Comparison of ENCODE assay signal across 12 cellular contexts in the genomic region with DNA sequence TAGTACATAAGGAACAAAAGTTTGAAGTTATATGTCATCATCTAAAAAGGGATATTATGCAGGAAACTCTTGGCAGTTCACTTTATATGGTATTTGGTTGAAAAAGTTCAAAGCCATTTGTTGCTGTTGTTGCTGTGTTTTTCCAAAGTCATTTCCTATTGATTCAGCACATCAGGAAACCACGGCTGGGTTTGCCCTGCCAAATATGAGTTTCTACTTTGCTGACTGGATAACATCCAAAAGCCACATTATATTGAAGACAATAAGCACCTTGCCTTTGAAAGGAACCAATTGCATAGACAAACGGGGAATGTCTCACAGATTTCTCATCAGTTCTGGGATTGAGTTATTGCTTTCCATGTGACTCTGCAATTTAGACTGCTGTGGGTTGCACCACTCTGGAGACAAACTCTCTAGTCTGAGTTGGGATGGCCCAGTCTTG.
DNase-seq lines count a peak whose midpoint lies in the region; ATAC-seq and TF ChIP-seq lines count a peak whose summit lies in the region.
"Had no signal": no experiment of that assay in that cellular context is flagged by ENCODE, and none has a peak within 500 bp of the region (broad histone marks: within the 10 kb centered on the region; RNA-seq: fewer than 3 reads in every experiment).

No MANE protein-coding gene starts in this region.

- peaks cover 7% of the 10 kb centered on the region for H3K27me3 Mint-ChIP-seq in activated CD8-positive, alpha-beta memory T cell treated with anti-CD3 and anti-CD28 coated beads, Interleukin-2, amount 10 ng/mL, durations not matched to agents 7 days and 5 days

- no peak for ATAC-seq in activated CD8-positive, alpha-beta memory T cell treated with anti-CD3 and anti-CD28 coated beads, Interleukin-2, amount 10 ng/mL, durations not matched to agents 7 days and 5 days
- ATAC-seq: naive thymus-derived CD8-positive, alpha-beta T cell; T-helper 17 cell had no signal

- TF ChIP-seq CTCF in GM13977 (IDR thresholded peaks at IDR 0.05; ENCODE audit: extremely low read depth, insufficient read depth, missing control alignments), result no peak

- no peaks in the 10 kb centered on the region for H3K4me1 Mint-ChIP-seq in activated CD8-positive, alpha-beta memory T cell treated with anti-CD3 and anti-CD28 coated beads, Interleukin-2, amount 10 ng/mL, durations not matched to agents 7 days and 5 days
- H3K4me1 Mint-ChIP-seq: naive thymus-derived CD8-positive, alpha-beta T cell; T-helper 17 cell had no signal

- no peaks in the 10 kb centered on the region for H3K9me3 Mint-ChIP-seq in activated CD8-positive, alpha-beta memory T cell treated with anti-CD3 and anti-CD28 coated beads, Interleukin-2, amount 10 ng/mL, durations not matched to agents 7 days and 5 days (ENCODE audit: low read depth)
- H3K9me3 Mint-ChIP-seq: naive thymus-derived CD8-positive, alpha-beta T cell had no signal

- in situ Hi-C loops in GM13977 (cut with MboI; ENCODE audit: low pct_unique_long_range_greater_than_20kb, low sequenced_read_pairs, unreplicated experiment), result no loop called here

- H3K36me3 Mint-ChIP-seq in activated CD8-positive, alpha-beta memory T cell treated with anti-CD3 and anti-CD28 coated beads, Interleukin-2, amount 10 ng/mL, durations not matched to agents 7 days and 5 days, result no peaks in the 10 kb centered on the region
- H3K36me3 Mint-ChIP-seq: activated naive CD8-positive, alpha-beta T cell; naive thymus-derived CD8-positive, alpha-beta T cell had no signal

- DNase-seq in GM03348 (ENCODE audit: low spot score) (peak; percentile 26), NCI-H446 treated with DMSO at 0.1 percent for 48 hours (lab: John Stamatoyannopoulos, UW) (peak; percentile 56), dermis microvascular lymphatic vessel endothelial cell (ENCODE audit: low read depth in 2 of 2) (peak; percentile 91 to 98), myocyte (ENCODE audit: low read depth) (peak; percentile 35), hypothalamus (lab: John Stamatoyannopoulos, UW) (no peak), GM13977 (ENCODE audit: low spot score) (no peak)
- DNase-seq in activated CD8-positive, alpha-beta memory T cell treated with anti-CD3 and anti-CD28 coated beads, Interleukin-2, amount 10 ng/mL, durations not matched to agents 7 days and 5 days, result no peak
- DNase-seq: effector CD4-positive, alpha-beta T cell; naive thymus-derived CD8-positive, alpha-beta T cell; NCI-H1436 treated with DMSO at 0.1 percent for 48 hours; T-helper 17 cell had no signal

- H3K27ac Mint-ChIP-seq in activated CD8-positive, alpha-beta memory T cell treated with anti-CD3 and anti-CD28 coated beads, Interleukin-2, amount 10 ng/mL, durations not matched to agents 7 days and 5 days, result no peak overlapping the region
- H3K27ac Mint-ChIP-seq: activated naive CD8-positive, alpha-beta T cell; T-helper 17 cell had no signal

- H3K4me3 Mint-ChIP-seq in activated CD8-positive, alpha-beta memory T cell treated with anti-CD3 and anti-CD28 coated beads, Interleukin-2, amount 10 ng/mL, durations not matched to agents 7 days and 5 days, result no peak overlapping the region
- H3K4me3 Mint-ChIP-seq: activated naive CD8-positive, alpha-beta T cell; naive thymus-derived CD8-positive, alpha-beta T cell; T-helper 17 cell had no signal

- CTCF ChIA-PET in activated CD8-positive, alpha-beta memory T cell treated with anti-CD3 and anti-CD28 coated beads, Interleukin-2, amount 10 ng/mL, durations not matched to agents 7 days and 5 days (lab: Charles Lee), result no interaction called here

Comparison
In these comparisons a context has a peak if more than half of its experiments do, and no peak if none do; other contexts are left out.
1. DNase-seq: peak in GM03348 (single experiment), NCI-H446 treated with DMSO at 0.1 percent for 48 hours (single experiment), dermis microvascular lymphatic vessel endothelial cell (2 of 2) and myocyte (single experiment); none in hypothalamus (0 of 51), GM13977 (single experiment) and activated CD8-positive, alpha-beta memory T cell treated with anti-CD3 and anti-CD28 coated beads, Interleukin-2, amount 10 ng/mL, durations not matched to agents 7 days and 5 days (single experiment).